In the genomic region with DNA sequence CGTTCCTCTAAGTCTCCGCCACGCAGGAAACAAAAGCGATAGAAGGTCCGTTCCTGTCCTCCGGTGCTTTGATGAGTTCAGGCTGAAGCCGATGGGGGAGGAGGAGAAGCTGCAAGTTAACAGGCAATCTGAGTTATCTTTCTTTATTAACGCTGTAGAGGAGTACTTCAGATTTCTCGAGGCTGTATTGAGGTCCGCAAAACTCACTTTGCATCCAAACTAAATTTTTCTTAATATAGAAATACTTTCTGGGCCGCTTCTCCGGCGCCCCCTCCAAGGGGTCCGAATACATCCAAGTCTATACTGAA, we compare ENCODE assay signal across 9 cellular contexts. TPM values are rescaled to one million over a fixed set of nuclear protein-coding genes. Genes with fewer than 3 reads are reported as not detected.
DNase-seq lines count a peak whose midpoint lies in the region; ATAC-seq, FAIRE-seq and TF ChIP-seq lines count a peak whose summit lies in the region.
"Had no signal": no experiment of that assay in that cellular context is flagged by ENCODE, and none has a peak within 500 bp of the region (broad histone marks: within the 10 kb centered on the region; RNA-seq: fewer than 3 reads in every experiment).

No MANE protein-coding gene starts in this region.

- intact Hi-C loops in left ventricle myocardium inferior (cut with micrococcal nuclease) = no loop called here
- intact Hi-C loops in left ventricle myocardium superior (cut with micrococcal nuclease) = no loop called here
- intact Hi-C loops in sciatic nerve (cut with DNase I) = no loop called here

- FAIRE-seq in urothelium cell line (lab: Jason Lieb, UNC) = no peak

- no peaks in the 10 kb centered on the region for H3K36me3 Mint-ChIP-seq in naive B cell

- peaks cover 18 to 35% (median 21%) of the 10 kb centered on the region in 3 donors for H3K27me3 Mint-ChIP-seq in naive B cell

- H3K27ac Mint-ChIP-seq in naive B cell = no peak overlapping the region

- no peaks in the 10 kb centered on the region for H3K36me3 ChIP-seq in left ventricle myocardium inferior

- H3K9me3 Mint-ChIP-seq in naive B cell = peaks cover 0 to 2% (median 0%) of the 10 kb centered on the region in 7 donors

- no peak for TF ChIP-seq CTCF in left ventricle myocardium inferior (IDR thresholded peaks at IDR 0.05; ENCODE audit: borderline replicate concordance)
- TF ChIP-seq CTCF in coronary artery (IDR thresholded peaks at IDR 0.05) = no peak

- ATAC-seq in left ventricle myocardium superior (no peak), naive B cell (ENCODE audit: low read depth in 2 of 2) (no peak), GM19467 (IDR thresholded peaks at IDR 0.05; ENCODE audit: unreplicated experiment) (no peak), sciatic nerve (no peak)

- no peaks in the 10 kb centered on the region for H3K9me3 ChIP-seq in left ventricle myocardium inferior (replicated peaks)

- peaks cover 20% of the 10 kb centered on the region for H3K4me1 ChIP-seq in left ventricle myocardium inferior

- DNase-seq in left ventricle myocardium inferior (no peak), left ventricle myocardium superior (no peak), coronary artery (ENCODE audit: low spot score) (no peak), naive B cell (no peak), amygdala (lab: John Stamatoyannopoulos, UW) (no peak), urothelium cell line (ENCODE audit: low spot score) (no peak), sciatic nerve (ENCODE audit: low spot score) (no peak)

- H3K4me3 ChIP-seq in left ventricle myocardium inferior (peak overlapping the region; percentile 65), coronary artery (peak overlapping the region; percentile 81)

- H3K4me1 Mint-ChIP-seq in naive B cell = peaks cover 0 to 10% (median 0%) of the 10 kb centered on the region in 3 donors

- H3K27me3 ChIP-seq in left ventricle myocardium inferior (ENCODE audit: low read depth) = peaks cover 82% of the 10 kb centered on the region

- peak overlapping the region; percentile 10 to 81 (median 70) for H3K4me3 Mint-ChIP-seq in naive B cell

- no peak overlapping the region for H3K27ac ChIP-seq in left ventricle myocardium inferior (replicated peaks)
- H3K27ac ChIP-seq in coronary artery = no peak overlapping the region

RNA-seq across cellular contexts. Expression of gene SOWAHB, which starts 0.4 kb away (rescaled TPM):
- total RNA-seq in left ventricle myocardium inferior (not detected), left ventricle myocardium superior (not detected), sciatic nerve (not detected)
- polyA plus RNA-seq in naive B cell (ENCODE audit: low read depth in 6 of 6) = not detected
- total RNA-seq: NCI-H460 had no signal

RNA-seq across cellular contexts. Expression of gene SEPTIN11, which starts 51.2 kb away (rescaled TPM):
- total RNA-seq in left ventricle myocardium inferior = 30.1 TPM
- total RNA-seq in left ventricle myocardium superior = 24.7 TPM
- polyA plus RNA-seq in naive B cell (ENCODE audit: low read depth in 6 of 6) = 10 to 100 TPM in 4 of 6 donors, 1 to 10 TPM in 2; 6.8 to 15.5 (median 10.9) TPM
- total RNA-seq in sciatic nerve = 126 TPM
